ENCODE assay signal across 18 cellular contexts in the genomic region with DNA sequence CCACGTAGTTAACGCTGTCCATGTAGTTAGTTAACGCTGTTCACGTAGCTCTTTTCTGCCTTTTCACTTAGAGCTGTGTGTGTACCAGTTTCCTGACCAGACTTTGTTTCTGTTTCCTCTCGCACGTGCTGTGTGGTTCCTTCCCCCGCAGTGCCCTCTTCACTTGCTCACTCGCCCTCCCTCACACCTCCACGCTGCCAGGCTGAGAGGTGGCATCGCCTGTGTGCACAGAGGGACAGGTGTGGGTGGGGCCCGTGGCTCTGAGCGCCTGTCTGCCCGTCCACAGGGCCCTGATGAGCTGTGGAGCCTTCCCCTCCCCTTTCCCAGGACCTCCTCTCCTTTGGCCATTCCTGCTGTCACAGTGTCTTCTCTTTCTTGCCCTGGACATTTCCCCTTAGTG.
"Had no signal": no experiment of that assay in that cellular context is flagged by ENCODE, and none has a peak within 500 bp of the region (broad histone marks: within the 10 kb centered on the region; RNA-seq: fewer than 3 reads in every experiment).

No MANE protein-coding gene starts in this region.

- H3K4me1 ChIP-seq: gastrocnemius medialis, right lobe of liver, suprapubic skin, upper lobe of right lung had no signal

- H3K27ac ChIP-seq: cardiac muscle cell, gastrocnemius medialis, left ventricle myocardium inferior, right lobe of liver, spleen, suprapubic skin, upper lobe of right lung, VCaP had no signal

- ATAC-seq: activated naive CD8-positive, alpha-beta T cell treated with anti-CD3 and anti-CD28 coated beads, Interleukin-2, amount 50 U/mL, for 24 hours; gastrocnemius medialis; right lobe of liver; stimulated activated naive B cell treated with anti-CD40 and anti-IgM and Interleukin-4, amounts not matched to agents 10 μg/mL and 1 μg/mL and 100 μg/mL, for 72 hours; upper lobe of right lung had no signal

- H3K4me3 Mint-ChIP-seq: activated naive CD8-positive, alpha-beta T cell treated with anti-CD3 and anti-CD28 coated beads, Interleukin-2, amount 50 U/mL, for 24 hours; stimulated activated naive B cell treated with anti-CD40 and anti-IgM and Interleukin-4, amounts not matched to agents 10 μg/mL and 1 μg/mL and 100 μg/mL, for 72 hours had no signal

- H3K4me3 ChIP-seq: cardiac muscle cell, gastrocnemius medialis, left ventricle myocardium inferior, right lobe of liver, spleen, suprapubic skin, upper lobe of right lung had no signal

- H3K27me3 ChIP-seq: cardiac muscle cell, gastrocnemius medialis, right lobe of liver, spleen, suprapubic skin, upper lobe of right lung had no signal

- H3K27me3 Mint-ChIP-seq: activated naive CD8-positive, alpha-beta T cell treated with anti-CD3 and anti-CD28 coated beads, Interleukin-2, amount 50 U/mL, for 24 hours; progenitor cell of endocrine pancreas; stimulated activated naive B cell treated with anti-CD40 and anti-IgM and Interleukin-4, amounts not matched to agents 10 μg/mL and 1 μg/mL and 100 μg/mL, for 72 hours had no signal

- DNase-seq: activated gamma-delta T cell; activated naive CD8-positive, alpha-beta T cell treated with anti-CD3 and anti-CD28 coated beads, Interleukin-2, amount 50 U/mL, for 24 hours; activated T-cell treated with anti-CD3 and anti-CD28 coated beads for 4 hours; effector CD4-positive, alpha-beta T cell; gastrocnemius medialis; kidney; left ventricle myocardium inferior; mesendoderm; spleen; stimulated activated CD4-positive, alpha-beta T cell treated with anti-CD3 and anti-CD28 coated beads, Interleukin-1b, Interleukin-23, amount 100 ng/mL, for 48 hours; stimulated activated naive B cell treated with anti-CD40 and anti-IgM and Interleukin-4, amounts not matched to agents 10 μg/mL and 1 μg/mL and 100 μg/mL, for 72 hours; T1000; upper lobe of right lung had no signal

- H3K9me3 Mint-ChIP-seq: activated naive CD8-positive, alpha-beta T cell treated with anti-CD3 and anti-CD28 coated beads, Interleukin-2, amount 50 U/mL, for 24 hours; stimulated activated naive B cell treated with anti-CD40 and anti-IgM and Interleukin-4, amounts not matched to agents 10 μg/mL and 1 μg/mL and 100 μg/mL, for 72 hours had no signal

- H3K27ac Mint-ChIP-seq: activated naive CD8-positive, alpha-beta T cell treated with anti-CD3 and anti-CD28 coated beads, Interleukin-2, amount 50 U/mL, for 24 hours; progenitor cell of endocrine pancreas; stimulated activated naive B cell treated with anti-CD40 and anti-IgM and Interleukin-4, amounts not matched to agents 10 μg/mL and 1 μg/mL and 100 μg/mL, for 72 hours had no signal

- H3K9me3 ChIP-seq: gastrocnemius medialis, left ventricle myocardium inferior, right lobe of liver, spleen, suprapubic skin, upper lobe of right lung had no signal
